ENCODE assay signal across 8 cellular contexts in the genomic region with DNA sequence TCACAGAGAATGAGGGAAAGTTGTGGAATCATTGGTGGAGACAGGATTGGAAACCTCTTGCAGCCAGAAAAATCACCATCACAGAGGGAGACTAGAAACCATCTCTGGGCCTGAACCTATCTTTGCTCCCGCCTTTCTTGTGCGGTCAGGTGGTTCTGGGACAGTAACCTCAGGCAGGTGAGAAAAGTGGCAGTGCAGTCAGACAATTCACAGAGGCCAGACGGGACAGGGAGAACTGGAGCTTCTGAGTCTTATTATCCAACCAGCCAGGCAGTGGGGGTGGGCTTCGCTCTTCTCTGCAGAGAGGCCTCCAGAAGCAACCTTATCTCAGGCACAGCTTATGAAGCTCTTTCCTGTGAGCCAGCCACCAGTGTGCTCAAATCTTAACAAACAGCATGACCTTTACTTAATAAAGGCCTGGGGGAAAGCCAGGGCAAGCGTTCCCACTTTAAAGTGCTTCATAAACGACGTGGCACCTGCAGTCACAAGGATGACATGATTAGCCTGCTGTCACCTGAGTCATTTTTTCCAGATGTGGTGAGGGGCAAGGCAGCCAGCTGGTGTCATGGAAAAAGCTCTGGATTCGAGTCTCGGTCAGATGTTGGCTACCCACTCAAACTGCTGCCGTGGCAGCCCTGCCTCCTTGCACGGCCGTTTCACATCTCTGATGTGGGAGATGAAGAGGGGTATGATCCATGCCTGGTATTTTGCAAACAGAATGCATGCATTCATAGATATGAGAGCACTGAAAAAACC.
DNase-seq lines count a peak whose midpoint lies in the region; ATAC-seq and TF ChIP-seq lines count a peak whose summit lies in the region.

No MANE protein-coding gene starts in this region.

- peak overlapping the region; percentile 71 for H3K4me3 Mint-ChIP-seq in activated naive CD8-positive, alpha-beta T cell treated with anti-CD3 and anti-CD28 coated beads, Interleukin-2, amount 50 U/mL, for 24 hours

- ATAC-seq in activated naive CD8-positive, alpha-beta T cell treated with anti-CD3 and anti-CD28 coated beads, Interleukin-2, amount 50 U/mL, for 24 hours: peak; percentile 73
- ATAC-seq in GM21619 (IDR thresholded peaks at IDR 0.05; ENCODE audit: unreplicated experiment) (no peak), HG02840 (IDR thresholded peaks at IDR 0.05; ENCODE audit: low FRiP score, unreplicated experiment) (no peak)

- H3K36me3 Mint-ChIP-seq in activated naive CD8-positive, alpha-beta T cell treated with anti-CD3 and anti-CD28 coated beads, Interleukin-2, amount 50 U/mL, for 24 hours (ENCODE audit: low read depth): peaks cover 7% of the 10 kb centered on the region

- H3K4me3 ChIP-seq in GM12865 (ENCODE audit: low read depth, low read length): peak overlapping the region; percentile 46

- no peaks in the 10 kb centered on the region for H3K9me3 Mint-ChIP-seq in activated naive CD8-positive, alpha-beta T cell treated with anti-CD3 and anti-CD28 coated beads, Interleukin-2, amount 50 U/mL, for 24 hours

- H3K27ac Mint-ChIP-seq in activated naive CD8-positive, alpha-beta T cell treated with anti-CD3 and anti-CD28 coated beads, Interleukin-2, amount 50 U/mL, for 24 hours: peak overlapping the region; percentile 98

- TF ChIP-seq CTCF in GM12865 (IDR thresholded peaks at IDR 0.05; ENCODE audit: insufficient read depth, low read depth, low read length, missing control alignments): no peak

- H3K27me3 Mint-ChIP-seq in activated naive CD8-positive, alpha-beta T cell treated with anti-CD3 and anti-CD28 coated beads, Interleukin-2, amount 50 U/mL, for 24 hours: peaks cover 6% of the 10 kb centered on the region

- peaks cover 96% of the 10 kb centered on the region for H3K4me1 Mint-ChIP-seq in activated naive CD8-positive, alpha-beta T cell treated with anti-CD3 and anti-CD28 coated beads, Interleukin-2, amount 50 U/mL, for 24 hours

- DNase-seq in GM12865 (ENCODE audit: low read depth): peak; percentile 71
- peak; percentile 67 for DNase-seq in SW480 (ENCODE audit: low spot score)
- DNase-seq in activated naive CD8-positive, alpha-beta T cell treated with anti-CD3 and anti-CD28 coated beads, Interleukin-2, amount 50 U/mL, for 24 hours: peak; percentile 80
- peak in 3 of 4 experiments; percentile 36 to 60 (median 44) for DNase-seq in stimulated activated CD4-positive, alpha-beta T cell treated with anti-CD3 and anti-CD28 coated beads, Interleukin-1b, Interleukin-23, amount 100 ng/mL, for 24 hours (ENCODE audit: low read depth in 4 of 4, low spot score in 1 of 4)
- DNase-seq in superior temporal gyrus (ENCODE audit: extremely low spot score): no peak
- no peak for DNase-seq in NCI-H1105 treated with DMSO at 0.1 percent for 48 hours (lab: John Stamatoyannopoulos, UW)

Comparison
In these comparisons a context has a peak if more than half of its experiments do, and no peak if none do; other contexts are left out.
1. DNase-seq: peak in GM12865 (single experiment), SW480 (single experiment), activated naive CD8-positive, alpha-beta T cell treated with anti-CD3 and anti-CD28 coated beads, Interleukin-2, amount 50 U/mL, for 24 hours (single experiment) and stimulated activated CD4-positive, alpha-beta T cell treated with anti-CD3 and anti-CD28 coated beads, Interleukin-1b, Interleukin-23, amount 100 ng/mL, for 24 hours (3 of 4); none in superior temporal gyrus (single experiment) and NCI-H1105 treated with DMSO at 0.1 percent for 48 hours (single experiment).